Comparison of ENCODE assay signal across 15 cellular contexts in the genomic region with DNA sequence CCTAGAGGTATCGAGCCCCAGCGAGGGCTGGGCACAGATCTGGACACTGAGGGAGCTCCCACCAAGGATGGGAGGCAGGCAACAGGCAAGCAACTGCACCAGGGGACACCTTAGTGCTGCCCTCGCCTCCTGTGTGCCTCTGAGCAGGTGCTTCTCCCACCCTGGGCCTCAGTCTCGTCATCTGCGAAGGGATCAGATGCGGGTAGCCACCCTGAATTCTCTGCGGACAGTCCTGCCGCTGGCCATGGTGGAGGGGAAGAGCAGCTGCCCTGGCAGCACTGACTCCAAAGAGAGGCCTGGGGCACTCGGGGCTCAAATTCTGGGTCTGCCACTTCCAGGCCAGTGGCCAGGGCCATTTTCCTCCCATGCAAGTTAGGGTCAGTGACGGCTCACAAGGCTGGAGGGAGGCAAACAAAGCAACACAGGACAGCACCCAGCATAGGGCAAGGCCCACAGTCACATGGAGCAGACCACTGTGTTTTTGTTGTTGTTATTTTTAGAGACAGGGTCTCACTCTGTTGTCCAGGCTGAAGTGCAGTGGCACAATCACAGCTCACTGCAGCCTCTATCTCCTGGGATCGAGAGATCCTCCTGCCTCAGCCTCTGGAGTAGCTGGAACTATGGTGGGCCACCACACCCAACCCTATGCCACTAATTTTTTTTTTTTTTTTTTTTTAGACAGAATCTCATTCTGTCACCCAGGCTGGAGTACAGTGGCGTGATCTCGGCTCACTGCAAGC. TPM values are rescaled to one million over a fixed set of nuclear protein-coding genes. Genes with fewer than 3 reads are reported as not detected.
"Had no signal": no experiment of that assay in that cellular context is flagged by ENCODE, and none has a peak within 500 bp of the region (broad histone marks: within the 10 kb centered on the region; RNA-seq: fewer than 3 reads in every experiment).

No MANE protein-coding gene starts in this region.

- DNase-seq: activated CD4-positive, alpha-beta T cell treated with anti-CD3 and anti-CD28 coated beads, Interleukin-2, amount 50 U/mL, for 48 hours; activated gamma-delta T cell treated with Interleukin-2 at 50 U/mL for 16 hours; activated T-cell treated with anti-CD3 and anti-CD28 coated beads, Interleukin-2, amount 50 U/mL, for 72 hours; foreskin keratinocyte; immature natural killer cell; nephron progenitor cell; T-helper 2 cell had no signal

- H3K9me3 Mint-ChIP-seq: activated T-cell treated with anti-CD3 and anti-CD28 coated beads, Interleukin-2, amount 50 U/mL, for 72 hours; immature natural killer cell; nephron progenitor cell; stimulated activated effector memory CD8-positive, alpha-beta T cell treated with anti-CD3 and anti-CD28 coated beads, Interleukin-12 subunit alpha, Interleukin-12 subunit beta, amount 100 ng/mL, for 72 hours had no signal

- H3K9me3 ChIP-seq: pancreas, tibial nerve had no signal

- H3K4me3 Mint-ChIP-seq: activated T-cell treated with anti-CD3 and anti-CD28 coated beads, Interleukin-2, amount 50 U/mL, for 72 hours; immature natural killer cell; nephron progenitor cell; stimulated activated effector memory CD8-positive, alpha-beta T cell treated with anti-CD3 and anti-CD28 coated beads, Interleukin-12 subunit alpha, Interleukin-12 subunit beta, amount 100 ng/mL, for 72 hours had no signal

- ATAC-seq: activated CD4-positive, CD25-positive, alpha-beta regulatory T cell treated with anti-CD3 and anti-CD28 coated beads, Interleukin-2, amount 50 U/mL, for 24 hours; activated T-cell treated with anti-CD3 and anti-CD28 coated beads, Interleukin-2, amount 50 U/mL, for 72 hours; foreskin keratinocyte; pancreas; stimulated activated effector memory CD8-positive, alpha-beta T cell treated with anti-CD3 and anti-CD28 coated beads, Interleukin-12 subunit alpha, Interleukin-12 subunit beta, amount 100 ng/mL, for 72 hours had no signal

- H3K4me3 ChIP-seq: pancreas, smooth muscle cell, tibial nerve had no signal

- H3K36me3 Mint-ChIP-seq: immature natural killer cell; stimulated activated effector memory CD8-positive, alpha-beta T cell treated with anti-CD3 and anti-CD28 coated beads, Interleukin-12 subunit alpha, Interleukin-12 subunit beta, amount 100 ng/mL, for 72 hours had no signal

- H3K4me1 ChIP-seq: foreskin keratinocyte, pancreas had no signal

- H3K27ac ChIP-seq: foreskin keratinocyte, pancreas, tibial nerve had no signal

- H3K27me3 ChIP-seq: foreskin keratinocyte, pancreas, tibial nerve had no signal

- H3K36me3 ChIP-seq: pancreas, tibial nerve had no signal

- H3K27ac Mint-ChIP-seq: activated T-cell treated with anti-CD3 and anti-CD28 coated beads, Interleukin-2, amount 50 U/mL, for 72 hours; immature natural killer cell; nephron progenitor cell; stimulated activated effector memory CD8-positive, alpha-beta T cell treated with anti-CD3 and anti-CD28 coated beads, Interleukin-12 subunit alpha, Interleukin-12 subunit beta, amount 100 ng/mL, for 72 hours had no signal

- FAIRE-seq: astrocyte, colon, endothelial cell of umbilical vein, pancreas had no signal

RNA-seq across cellular contexts. Expression of a gene that starts 7.1 kb away (rescaled TPM):
- polyA plus RNA-seq: immature natural killer cell had no signal
